ENCODE assay signal across 10 cellular contexts in the genomic region with DNA sequence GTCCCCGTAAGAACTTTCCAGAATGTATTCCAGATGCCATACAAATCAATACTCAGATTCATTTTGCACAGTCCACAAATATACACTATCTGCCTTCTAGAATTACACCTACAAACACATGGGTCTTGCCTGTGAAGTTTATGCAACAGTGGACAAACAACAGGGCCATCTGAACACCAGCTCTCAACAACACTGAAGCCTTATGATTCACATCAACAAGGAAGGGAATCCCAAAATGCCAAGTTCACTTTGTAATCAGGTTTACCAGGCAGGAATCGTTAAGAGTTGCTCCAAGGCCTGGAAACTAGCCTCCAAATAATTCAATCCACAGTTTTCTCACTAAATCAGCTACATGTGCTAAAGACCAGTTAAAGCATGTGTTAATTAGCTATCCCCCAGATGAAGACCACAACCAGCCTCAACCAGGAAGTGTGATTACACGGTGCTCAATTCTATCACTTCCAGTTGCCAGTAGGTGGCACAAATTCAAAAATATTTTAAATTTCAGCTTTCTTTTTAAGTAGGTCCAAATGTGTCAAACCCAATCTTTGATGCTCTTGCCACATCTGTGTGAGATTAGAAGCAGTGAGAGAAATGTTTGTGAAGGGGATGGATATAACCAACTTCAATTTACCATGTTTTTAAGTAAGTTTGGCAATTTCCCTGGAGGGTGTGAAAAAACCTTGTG.
A peak's percentile ranks its signal among the peaks of the same experiment; 100 is the strongest.
DNase-seq lines count a peak whose midpoint lies in the region; ATAC-seq and TF ChIP-seq lines count a peak whose summit lies in the region.
"Had no signal": no experiment of that assay in that cellular context is flagged by ENCODE, and none has a peak within 500 bp of the region (broad histone marks: within the 10 kb centered on the region; RNA-seq: fewer than 3 reads in every experiment).

No MANE protein-coding gene starts in this region.

- ATAC-seq in HG02840 (IDR thresholded peaks at IDR 0.05; ENCODE audit: low FRiP score, unreplicated experiment) = no peak
- no peak for ATAC-seq in GM19452 (IDR thresholded peaks at IDR 0.05; ENCODE audit: unreplicated experiment)
- ATAC-seq: T-helper 17 cell had no signal

- H3K9me3 ChIP-seq in thyroid gland = no peaks in the 10 kb centered on the region

- H3K4me3 ChIP-seq in choroid plexus epithelial cell (ENCODE audit: low read depth, low read length) (no peak overlapping the region), thyroid gland (replicated peaks in 1 of 3) (no peak overlapping the region)

- intact Hi-C loops in thyroid gland (cut with DNase I) = no loop called here

- H3K4me1 ChIP-seq in thyroid gland = no peaks in the 10 kb centered on the region

- H3K36me3 ChIP-seq in thyroid gland = no peaks in the 10 kb centered on the region

- H3K9me3 Mint-ChIP-seq in progenitor cell of endocrine pancreas (ENCODE audit: low read depth) = no peaks in the 10 kb centered on the region

- no peaks in the 10 kb centered on the region for H3K27me3 ChIP-seq in thyroid gland

- no peak for TF ChIP-seq POLR2A in thyroid gland (IDR thresholded peaks at IDR 0.05)

- H3K27me3 Mint-ChIP-seq in progenitor cell of endocrine pancreas = no peaks in the 10 kb centered on the region
- H3K27me3 Mint-ChIP-seq: T-helper 17 cell had no signal

- H3K27ac ChIP-seq in thyroid gland = no peak overlapping the region

- no peaks in the 10 kb centered on the region for H3K36me3 Mint-ChIP-seq in progenitor cell of endocrine pancreas (ENCODE audit: insufficient read depth)

- DNase-seq in DMS 273 (lab: John Stamatoyannopoulos, UW; ENCODE audit: unreplicated experiment) (peak; percentile 8), DMS 273 treated with DMSO at 0.1 percent for 48 hours (lab: John Stamatoyannopoulos, UW) (no peak), NAMALWA (ENCODE audit: low spot score) (peak; percentile 57), choroid plexus epithelial cell (ENCODE audit: low read depth) (peak; percentile 58), progenitor cell of endocrine pancreas (ENCODE audit: low spot score, unreplicated experiment) (no peak), thyroid gland (no peak)
- DNase-seq: islet precursor cell, T-helper 17 cell had no signal

- 54 to 56% methylated on average over 3 of the region's 3 CpGs for WGBS in thyroid gland, 2 donors

- no peaks in the 10 kb centered on the region for H3K4me1 Mint-ChIP-seq in progenitor cell of endocrine pancreas (ENCODE audit: low read depth)
- H3K4me1 Mint-ChIP-seq: T-helper 17 cell had no signal

- no peak overlapping the region for H3K4me3 Mint-ChIP-seq in progenitor cell of endocrine pancreas (ENCODE audit: low read depth)
- H3K4me3 Mint-ChIP-seq: T-helper 17 cell had no signal

- peak; percentile 59 for TF ChIP-seq CTCF in choroid plexus epithelial cell (conservative IDR thresholded peaks at IDR 0.05; ENCODE audit: low read depth, low read length)
- TF ChIP-seq CTCF in progenitor cell of endocrine pancreas (IDR thresholded peaks at IDR 0.05; ENCODE audit: unreplicated experiment) = peak; percentile 30
- peak in 3 of 6 experiments; percentile 17 to 44 (median 25) for TF ChIP-seq CTCF in thyroid gland (IDR thresholded peaks at IDR 0.05)

- no peak overlapping the region for H3K27ac Mint-ChIP-seq in progenitor cell of endocrine pancreas
- H3K27ac Mint-ChIP-seq: T-helper 17 cell had no signal

Comparison
In these comparisons a context has a peak if more than half of its experiments do, and no peak if none do; other contexts are left out.
1. DNase-seq: peak in DMS 273 (single experiment), NAMALWA (single experiment) and choroid plexus epithelial cell (single experiment); none in DMS 273 treated with DMSO at 0.1 percent for 48 hours (single experiment), progenitor cell of endocrine pancreas (single experiment) and thyroid gland (0 of 2).